In the genomic region with DNA sequence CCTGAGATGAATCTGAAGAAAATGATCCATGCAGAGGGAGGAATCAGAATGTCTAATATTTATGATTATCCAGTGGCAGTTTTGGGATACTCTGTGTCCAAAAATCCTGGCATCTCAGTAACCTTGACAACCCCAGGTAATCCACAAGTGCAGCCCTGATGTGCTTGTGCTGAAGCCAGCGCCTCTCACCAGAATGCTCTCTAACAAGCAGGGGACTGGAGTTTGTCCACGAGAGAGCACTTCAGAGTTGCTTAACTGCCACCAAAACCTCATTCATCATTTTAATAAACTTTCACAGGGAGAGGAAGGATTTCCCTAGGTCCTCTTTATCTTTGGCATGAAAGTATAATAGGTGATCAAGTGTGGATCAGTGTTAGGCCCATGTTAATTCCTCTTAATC, we compare ENCODE assay signal across 14 cellular contexts.
DNase-seq lines count a peak whose midpoint lies in the region; ATAC-seq and TF ChIP-seq lines count a peak whose summit lies in the region.
"Had no signal": no experiment of that assay in that cellular context is flagged by ENCODE, and none has a peak within 500 bp of the region (broad histone marks: within the 10 kb centered on the region; RNA-seq: fewer than 3 reads in every experiment).

No MANE protein-coding gene starts in this region.

- no peaks in the 10 kb centered on the region for H3K27me3 ChIP-seq in uterus
- H3K27me3 ChIP-seq: BLaER1 treated with 17β-estradiol and CSF1 and Interleukin-3, amounts not matched to agents 10 nM and 100 nM had no signal

- no peak for ATAC-seq in left lobe of liver

- H3K27ac ChIP-seq in uterus, result no peak overlapping the region
- H3K27ac ChIP-seq: BLaER1 treated with 17β-estradiol and CSF1 and Interleukin-3, amounts not matched to agents 10 nM and 100 nM had no signal

- H3K4me1 ChIP-seq in uterus, result no peaks in the 10 kb centered on the region
- H3K4me1 ChIP-seq: BLaER1 treated with 17β-estradiol and CSF1 and Interleukin-3, amounts not matched to agents 10 nM and 100 nM; HAP-1 had no signal

- no peak for TF ChIP-seq POLR2A in uterus (IDR thresholded peaks at IDR 0.05)

- DNase-seq in NCI-H1417 (lab: John Stamatoyannopoulos, UW) (peak in 2 of 3 experiments; percentile 10 to 26), NCI-H1417 treated with DMSO at 0.1 percent for 48 hours (lab: John Stamatoyannopoulos, UW) (no peak), NCI-H446 treated with DMSO at 0.1 percent for 48 hours (lab: John Stamatoyannopoulos, UW) (peak; percentile 20), NCI-H82 treated with DMSO at 0.1 percent for 48 hours (lab: John Stamatoyannopoulos, UW; ENCODE audit: unreplicated experiment) (peak; percentile 72), retina (peak; percentile 12), left lobe of liver (ENCODE audit: low spot score) (no peak), iPS-NIHi7 (ENCODE audit: extremely low spot score) (no peak), uterus (no peak)
- DNase-seq: 8988T; CD4-positive, CD25-positive, alpha-beta regulatory T cell; DND-41; GDM1 had no signal

- H3K9me3 ChIP-seq in uterus, result no peaks in the 10 kb centered on the region
- H3K9me3 ChIP-seq: BLaER1 treated with 17β-estradiol and CSF1 and Interleukin-3, amounts not matched to agents 10 nM and 100 nM; HAP-1 had no signal

- no peak overlapping the region for H3K4me3 ChIP-seq in uterus
- H3K4me3 ChIP-seq: BLaER1 treated with 17β-estradiol and CSF1 and Interleukin-3, amounts not matched to agents 10 nM and 100 nM; HAP-1 had no signal

- no peak for TF ChIP-seq CTCF in uterus (IDR thresholded peaks at IDR 0.05)

- no peaks in the 10 kb centered on the region for H3K36me3 ChIP-seq in uterus
- H3K36me3 ChIP-seq: BLaER1 treated with 17β-estradiol and CSF1 and Interleukin-3, amounts not matched to agents 10 nM and 100 nM; HAP-1 had no signal

- intact Hi-C loops in uterus (cut with DNase I; ENCODE audit: low total_unique reads), result no loop called here

Comparison
In these comparisons a context has a peak if more than half of its experiments do, and no peak if none do; other contexts are left out.
1. DNase-seq: peak in NCI-H1417 (2 of 3), NCI-H446 treated with DMSO at 0.1 percent for 48 hours (single experiment), NCI-H82 treated with DMSO at 0.1 percent for 48 hours (single experiment) and retina (single experiment); none in NCI-H1417 treated with DMSO at 0.1 percent for 48 hours (single experiment), left lobe of liver (single experiment), iPS-NIHi7 (single experiment) and uterus (0 of 2).